8 cellular contexts compared by ENCODE assay signal in genomic region chr6:70706491-70707123, GRCh38. TPM values are rescaled to one million over a fixed set of nuclear protein-coding genes. Genes with fewer than 3 reads are reported as not detected.
A peak's percentile ranks its signal among the peaks of the same experiment; 100 is the strongest.
DNase-seq lines count a peak whose midpoint lies in the region; ATAC-seq and TF ChIP-seq lines count a peak whose summit lies in the region.

No MANE protein-coding gene starts in this region.

- H3K9me3 ChIP-seq in right atrium auricular region (no peaks in the 10 kb centered on the region), right cardiac atrium (ENCODE audit: control insufficient read depth, low read length) (no peaks in the 10 kb centered on the region), breast epithelium (no peaks in the 10 kb centered on the region), aorta (ENCODE audit: control insufficient read depth, low read length) (no peaks in the 10 kb centered on the region)

- peaks cover 0 to under 1% of the 10 kb centered on the region in 2 donors for H3K4me1 ChIP-seq in right atrium auricular region
- peaks cover 1% of the 10 kb centered on the region for H3K4me1 ChIP-seq in right cardiac atrium (ENCODE audit: control insufficient read depth, insufficient read depth, low read length)
- no peaks in the 10 kb centered on the region for H3K4me1 ChIP-seq in breast epithelium
- H3K4me1 ChIP-seq in aorta (ENCODE audit: control insufficient read depth in 1 of 2, insufficient read depth in 2 of 2, low read length in 2 of 2), result no peaks in the 10 kb centered on the region

- TF ChIP-seq POLR2A in breast epithelium (IDR thresholded peaks at IDR 0.05), result no peak

- H3K27ac ChIP-seq in right atrium auricular region, result no peak overlapping the region
- H3K27ac ChIP-seq in right cardiac atrium (ENCODE audit: low read length), result no peak overlapping the region
- H3K27ac ChIP-seq in breast epithelium, result no peak overlapping the region
- H3K27ac ChIP-seq in aorta (ENCODE audit: low read depth in 1 of 2, low read length in 2 of 2), result no peak overlapping the region

- 2% methylated on average over 3 of the region's 3 CpGs for WGBS in right cardiac atrium
- 1% methylated on average over 3 of the region's 3 CpGs for WGBS in aorta, 2 donors

- H3K36me3 ChIP-seq in right atrium auricular region (no peaks in the 10 kb centered on the region), breast epithelium (no peaks in the 10 kb centered on the region), aorta (ENCODE audit: control insufficient read depth in 1 of 2, insufficient read depth in 2 of 2, low read length in 1 of 2) (no peaks in the 10 kb centered on the region)

- DNase-seq in right atrium auricular region (ENCODE audit: low spot score) (no peak), right cardiac atrium (no peak), NCI-H345 (lab: John Stamatoyannopoulos, UW) (peak; percentile 60), breast epithelium (ENCODE audit: low spot score in 2 of 2) (no peak), lung microvascular endothelial cell (ENCODE audit: low read depth in 2 of 2) (peak; percentile 58 to 75), GM19240 (ENCODE audit: insufficient read length, low spot score) (no peak), aorta (no peak)

- H3K27me3 ChIP-seq in right atrium auricular region, result no peaks in the 10 kb centered on the region
- H3K27me3 ChIP-seq in right cardiac atrium (ENCODE audit: control insufficient read depth, insufficient read depth), result no peaks in the 10 kb centered on the region
- no peaks in the 10 kb centered on the region for H3K27me3 ChIP-seq in breast epithelium
- H3K27me3 ChIP-seq in aorta (ENCODE audit: control insufficient read depth in 1 of 2, insufficient read depth in 2 of 2, low read length in 1 of 2), result no peaks in the 10 kb centered on the region

- no peak for ATAC-seq in right cardiac atrium
- no peak for ATAC-seq in HG03025 (IDR thresholded peaks at IDR 0.05; ENCODE audit: low FRiP score, unreplicated experiment)
- ATAC-seq in aorta (ENCODE audit: low FRiP score), result no peak

- H3K4me3 ChIP-seq in right atrium auricular region (no peak overlapping the region), right cardiac atrium (ENCODE audit: low read length) (no peak overlapping the region), breast epithelium (no peak overlapping the region), aorta (ENCODE audit: low read length in 2 of 2) (no peak overlapping the region)

- intact Hi-C loops in right cardiac atrium (cut with DNase I) (loop anchor here in 3 of 4 donors (2.0 to 10.0 kb wide), 3 partner anchors 176 to 308 kb away; no protein-coding TSS in a partner anchor), breast epithelium (cut with DNase I; ENCODE audit: low total_unique reads) (no loop called here), aorta (cut with DNase I) (loop anchor here (1.0 to 5.0 kb wide), 2 partner anchors 178 to 251 kb away; partner anchors contain the start of gene B3GAT2 (in 1 of the 2))

- TF ChIP-seq CTCF in right atrium auricular region (IDR thresholded peaks at IDR 0.05) (peak; percentile 36 to 76), breast epithelium (IDR thresholded peaks at IDR 0.05) (peak; percentile 15 to 63 (median 51))

RNA-seq across cellular contexts. Expression of gene SMAP1, which starts 38.9 kb away (rescaled TPM):
- 10 to 100 TPM; 23.7 to 30.4 TPM for total RNA-seq in right atrium auricular region
- total RNA-seq in right cardiac atrium, result 10 to 100 TPM; 27.5 to 36.0 (median 31.5) TPM
- 16.2 TPM for polyA plus RNA-seq in right cardiac atrium
- 10 to 100 TPM; 22.0 to 36.6 (median 27.1) TPM for total RNA-seq in breast epithelium
- 11.6 and 12.3 TPM in 2 replicates for total RNA-seq in lung microvascular endothelial cell
- total RNA-seq in aorta, result 10 to 100 TPM; 24.5 to 24.7 TPM
- 10 to 100 TPM; 11.6 to 18.8 TPM for polyA plus RNA-seq in aorta

Comparison
In these comparisons a context has a peak if more than half of its experiments do, and no peak if none do; other contexts are left out.
1. DNase-seq: peak in NCI-H345 (single experiment) and lung microvascular endothelial cell (2 of 2); none in right atrium auricular region (single experiment), right cardiac atrium (0 of 3), breast epithelium (0 of 2), GM19240 (single experiment) and aorta (0 of 2).